In genomic region chr10:103276251-103276936, GRCh38 we compare ENCODE assay signal across 10 cellular contexts. TPM values are rescaled to one million over a fixed set of nuclear protein-coding genes. Genes with fewer than 3 reads are reported as not detected.
DNase-seq lines count a peak whose midpoint lies in the region; ATAC-seq, FAIRE-seq and TF ChIP-seq lines count a peak whose summit lies in the region.
"Had no signal": no experiment of that assay in that cellular context is flagged by ENCODE, and none has a peak within 500 bp of the region (broad histone marks: within the 10 kb centered on the region; RNA-seq: fewer than 3 reads in every experiment).

No MANE protein-coding gene starts in this region.

- H3K27ac ChIP-seq in PC-9 (no peak overlapping the region), endothelial cell of umbilical vein (ENCODE audit: insufficient read depth, low read depth, low read length) (no peak overlapping the region)

- POLR2A ChIA-PET in PC-9 (lab: Charles Lee; ENCODE audit: unreplicated experiment) (no interaction called here), endothelial cell of umbilical vein (lab: Charles Lee) (no interaction called here)

- H3K36me3 ChIP-seq in PC-9 (ENCODE audit: low read depth) (no peaks in the 10 kb centered on the region), endothelial cell of umbilical vein (ENCODE audit: control insufficient read depth in 2 of 2, extremely low read depth in 1 of 2, insufficient read depth in 2 of 2, low read length in 2 of 2) (no peaks in the 10 kb centered on the region)

- H3K27ac Mint-ChIP-seq in T-helper 2 cell treated with Interferon-gamma antibody and Interleukin-4, amounts not matched to agents 5 μg/mL and 100 μg/mL, for 36 hours: no peak overlapping the region

- TF ChIP-seq CTCF in PC-9 (conservative IDR thresholded peaks at IDR 0.05): no peak
- TF ChIP-seq CTCF in endothelial cell of umbilical vein (IDR thresholded peaks at IDR 0.05; ENCODE audit: extremely low read depth in 1 of 2, insufficient read depth in 1 of 2, low read depth in 1 of 2, low read length in 2 of 2): no peak

- peak overlapping the region; percentile 50 for H3K4me3 Mint-ChIP-seq in T-helper 2 cell treated with Interferon-gamma antibody and Interleukin-4, amounts not matched to agents 5 μg/mL and 100 μg/mL, for 36 hours

- H3K4me3 ChIP-seq in PC-9: no peak overlapping the region
- no peak overlapping the region for H3K4me3 ChIP-seq in endothelial cell of umbilical vein (replicated peaks in 1 of 3; ENCODE audit: insufficient read depth in 1 of 3, low read depth in 1 of 3, low read length in 3 of 3)
- H3K4me3 ChIP-seq in skeletal muscle cell (ENCODE audit: low read depth, low read length): peak overlapping the region; percentile 44

- H3K36me3 Mint-ChIP-seq in T-helper 2 cell treated with Interferon-gamma antibody and Interleukin-4, amounts not matched to agents 5 μg/mL and 100 μg/mL, for 36 hours (ENCODE audit: low read depth): no peaks in the 10 kb centered on the region

- H4K20me1 ChIP-seq in PC-9 (ENCODE audit: insufficient read depth): no peaks in the 10 kb centered on the region
- H4K20me1 ChIP-seq in endothelial cell of umbilical vein (replicated peaks; ENCODE audit: control insufficient read depth, extremely low read depth, insufficient read depth, low read length): no peaks in the 10 kb centered on the region

- no peaks in the 10 kb centered on the region for H3K9me1 ChIP-seq in endothelial cell of umbilical vein (replicated peaks; ENCODE audit: control insufficient read depth, extremely low read depth, insufficient read depth, low read length)

- intact Hi-C loops in PC-9 (cut with micrococcal nuclease; ENCODE audit: unreplicated experiment) (loop anchor here (5.0 kb wide), 1 partner anchor 34 kb away; no protein-coding TSS in a partner anchor), endothelial cell of umbilical vein (cut with micrococcal nuclease) (no loop called here)

- peaks cover 49% of the 10 kb centered on the region for H3K27me3 Mint-ChIP-seq in T-helper 2 cell treated with Interferon-gamma antibody and Interleukin-4, amounts not matched to agents 5 μg/mL and 100 μg/mL, for 36 hours (ENCODE audit: low read depth)

- no peak overlapping the region; the same call in 1 of the 2 replicates for H2AFZ ChIP-seq in PC-9
- H2AFZ ChIP-seq in endothelial cell of umbilical vein (ENCODE audit: low read depth, low read length): no peak overlapping the region

- H3K4me2 ChIP-seq in PC-9 (peak overlapping the region; percentile 80), endothelial cell of umbilical vein (ENCODE audit: insufficient read depth, low read length) (no peak overlapping the region)

- H3K9me3 ChIP-seq in PC-9 (ENCODE audit: insufficient read depth, low read depth): no peaks in the 10 kb centered on the region
- H3K9me3 ChIP-seq in endothelial cell of umbilical vein (replicated peaks; ENCODE audit: control insufficient read depth, insufficient read depth, low read length): no peaks in the 10 kb centered on the region

- H3K79me2 ChIP-seq in PC-9 (ENCODE audit: low read depth): peaks cover 8% of the 10 kb centered on the region; the same call in 1 of the 2 replicates
- no peaks in the 10 kb centered on the region for H3K79me2 ChIP-seq in endothelial cell of umbilical vein (ENCODE audit: control insufficient read depth, insufficient read depth, low read length)

- no peaks in the 10 kb centered on the region for H3K9me2 ChIP-seq in PC-9 (ENCODE audit: insufficient read depth)

- H3K27me3 ChIP-seq in PC-9 (ENCODE audit: insufficient read depth, low read depth) (no peaks in the 10 kb centered on the region), endothelial cell of umbilical vein (ENCODE audit: control insufficient read depth in 2 of 2, insufficient read depth in 2 of 2, low read length in 2 of 2) (peaks cover 34 to 39% of the 10 kb centered on the region in 2 experiments)

- dilution Hi-C loops in endothelial cell of umbilical vein (cut with MboI; ENCODE audit: extremely low pct_ligation_motif_present, low sequenced_read_pairs): no loop called here

- FAIRE-seq in endothelial cell of umbilical vein (lab: Jason Lieb, UNC): no peak
- FAIRE-seq: GM18507, H54 had no signal

- H3K4me1 Mint-ChIP-seq in T-helper 2 cell treated with Interferon-gamma antibody and Interleukin-4, amounts not matched to agents 5 μg/mL and 100 μg/mL, for 36 hours (ENCODE audit: low read depth): peaks cover 2% of the 10 kb centered on the region

- CTCF ChIA-PET in PC-9 (lab: Charles Lee) (no interaction called here), endothelial cell of umbilical vein (lab: Charles Lee) (interaction anchor here (0.8 to 1.0 kb wide), 3 partner anchors 16 to 375 kb away, joined by 3 read pairs; no protein-coding TSS in a partner anchor)

- H3F3A ChIP-seq in PC-9 (ENCODE audit: insufficient read depth, low read depth): peaks cover 22% of the 10 kb centered on the region

- no peak for ATAC-seq in HG03457 (IDR thresholded peaks at IDR 0.05; ENCODE audit: unreplicated experiment)
- ATAC-seq in HG03342 (IDR thresholded peaks at IDR 0.05; ENCODE audit: unreplicated experiment): no peak
- ATAC-seq in GM21381 (IDR thresholded peaks at IDR 0.05; ENCODE audit: unreplicated experiment): no peak

- no peak for TF ChIP-seq POLR2A in endothelial cell of umbilical vein (IDR thresholded peaks at IDR 0.05; ENCODE audit: low read depth, low read length)

- BruUV-seq in PC-9 (replicated peaks; lab: Mats Ljungman, UMichigan) (no TSS peak), endothelial cell of umbilical vein (replicated peaks; lab: Mats Ljungman, UMichigan) (no TSS peak)

- no peaks in the 10 kb centered on the region for H3K9me3 Mint-ChIP-seq in T-helper 2 cell treated with Interferon-gamma antibody and Interleukin-4, amounts not matched to agents 5 μg/mL and 100 μg/mL, for 36 hours

- H3K4me1 ChIP-seq in PC-9 (replicated peaks; ENCODE audit: insufficient read depth) (peaks cover 29% of the 10 kb centered on the region), endothelial cell of umbilical vein (ENCODE audit: control insufficient read depth, extremely low read depth, insufficient read depth, low read length) (peaks cover 12% of the 10 kb centered on the region)

- H3K9ac ChIP-seq in endothelial cell of umbilical vein (replicated peaks; ENCODE audit: extremely low read depth, insufficient read depth, low read length): no peak overlapping the region

- no peak for DNase-seq in T-helper 2 cell treated with Interferon-gamma antibody and Interleukin-4, amounts not matched to agents 5 μg/mL and 100 μg/mL, for 36 hours (ENCODE audit: low spot score)
- DNase-seq in T-helper 2 cell (no peak), PC-9 (no peak), endothelial cell of umbilical vein (ENCODE audit: low read depth, low spot score) (no peak), skeletal muscle cell (ENCODE audit: low read depth) (no peak)

TF ChIP-seq in endothelial cell of umbilical vein, 7 proteins besides CTCF, POLR2A, EP300 and RAD21:
- TF ChIP-seq EZH2 (IDR thresholded peaks at IDR 0.05; ENCODE audit: borderline replicate concordance, low read depth, low read length, severe bottlenecking) (peak; percentile 64), MYC (IDR thresholded peaks at IDR 0.05; ENCODE audit: low read depth, low read length) (no peak)

RNA-seq across cellular contexts. Expression of gene INA, which starts 0.5 kb away (rescaled TPM):
- total RNA-seq in PC-9 (2021) (20.4 and 20.9 TPM in 2 replicates), endothelial cell of umbilical vein (0.39 and 0.40 TPM in 2 replicates)
- 0.25 and 0.29 TPM in 2 replicates for polyA plus RNA-seq in endothelial cell of umbilical vein
- 0.20 and 0.30 TPM in 2 replicates for polyA plus RNA-seq in endothelial cell of umbilical vein (2011; cell fraction: cytosol; rRNA removed)
- polyA plus RNA-seq in endothelial cell of umbilical vein (2011; cell fraction: nucleus; rRNA removed): 0.08 and 0.25 TPM in 2 replicates
- 0.27 and 0.39 TPM in 2 replicates for polyA plus RNA-seq in endothelial cell of umbilical vein (2012)
- polyA minus RNA-seq in endothelial cell of umbilical vein: 0.17 and 0.42 TPM in 2 replicates
- not detected for polyA minus RNA-seq in endothelial cell of umbilical vein (2011; cell fraction: cytosol; rRNA and poly(A)+ RNA removed)
- polyA minus RNA-seq in endothelial cell of umbilical vein (2011; cell fraction: nucleus; rRNA and poly(A)+ RNA removed): not detected in 2 replicates

RNA-seq across cellular contexts. Expression of gene RPEL1, which starts 30.7 kb away (rescaled TPM):
- total RNA-seq in PC-9 (2021): not detected in 2 replicates
- not detected in 2 replicates for total RNA-seq in endothelial cell of umbilical vein
- polyA plus RNA-seq in endothelial cell of umbilical vein: 0.04 and 0.11 TPM in 2 replicates
- 0.15 and 0.20 TPM in 2 replicates for polyA plus RNA-seq in endothelial cell of umbilical vein (2011; cell fraction: cytosol; rRNA removed)
- 0.07 and 0.10 TPM in 2 replicates for polyA plus RNA-seq in endothelial cell of umbilical vein (2011; cell fraction: nucleus; rRNA removed)
- 0.12 and 0.36 TPM in 2 replicates for polyA plus RNA-seq in endothelial cell of umbilical vein (2012)
- 0.12 TPM in 1 of 2 replicates, not detected in the other for polyA minus RNA-seq in endothelial cell of umbilical vein
- not detected for polyA minus RNA-seq in endothelial cell of umbilical vein (2011; cell fraction: cytosol; rRNA and poly(A)+ RNA removed)
- polyA minus RNA-seq in endothelial cell of umbilical vein (2011; cell fraction: nucleus; rRNA and poly(A)+ RNA removed): not detected in 2 replicates

Comparison
In these comparisons a context has a peak if more than half of its experiments do, and no peak if none do; other contexts are left out.
1. RNA of gene INA, which starts 0.5 kb away (total RNA-seq): 20.4 to 20.9 TPM in PC-9; 0.39 to 0.40 TPM in endothelial cell of umbilical vein; every median in the first group is over 10 times any median in the second.